In the genomic region with DNA sequence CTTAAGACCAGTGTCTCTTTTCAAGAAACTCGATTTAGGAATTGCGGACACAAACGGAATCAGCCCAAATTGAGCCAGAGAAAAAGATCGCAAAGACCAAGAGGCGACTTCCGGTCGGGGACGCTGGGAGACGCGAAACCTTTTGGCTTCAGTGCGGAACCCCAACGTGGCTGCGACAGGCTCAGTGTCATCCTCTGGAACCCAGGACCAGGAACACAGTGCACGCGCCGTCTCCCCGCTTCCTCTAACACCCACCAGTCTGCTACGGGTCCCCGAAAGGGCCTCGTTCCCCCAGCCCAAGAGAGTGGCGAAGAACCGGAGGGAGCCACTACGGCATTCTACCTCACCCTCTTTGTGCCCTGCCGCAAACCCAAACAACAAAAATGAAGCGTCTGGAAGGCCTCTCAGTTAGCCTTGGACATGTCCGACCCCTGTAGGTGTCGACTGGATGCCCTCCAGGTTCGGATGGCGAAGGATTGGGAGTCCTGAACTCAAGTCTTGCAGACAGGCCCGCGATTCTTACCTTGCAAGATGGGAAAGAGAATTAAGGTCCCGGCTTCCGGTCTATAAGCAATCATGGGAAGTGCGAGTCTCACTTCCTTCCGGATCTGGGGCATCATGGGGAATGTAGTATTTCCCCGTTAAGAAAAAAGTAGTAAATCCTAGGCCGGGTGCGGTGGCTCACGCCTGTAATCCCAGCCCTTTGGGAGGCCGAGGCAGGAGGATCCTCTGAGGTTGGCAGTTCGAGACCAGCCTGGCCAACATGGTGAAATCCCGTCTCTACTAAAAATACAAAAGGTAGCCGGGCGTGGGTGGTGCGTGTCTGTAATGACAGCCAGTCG, we compare ENCODE assay signal across 8 cellular contexts. TPM values are rescaled to one million over a fixed set of nuclear protein-coding genes. Genes with fewer than 3 reads are reported as not detected.
DNase-seq lines count a peak whose midpoint lies in the region; ATAC-seq and TF ChIP-seq lines count a peak whose summit lies in the region.

A gene (minus strand): TSS at position 542 of the 842 bp plus-strand sequence. CDS start 949 bp downstream, outside the sequence.

- H3K9me3 Mint-ChIP-seq in T-helper 1 cell treated with Interleukin-12 subunit alpha and Interleukin-12 subunit beta and Interleukin-4 antibody, amounts not matched to agents 30 μg/mL and 1 μg/mL, for 36 hours, result no peaks in the 10 kb centered on the region
- H3K9me3 Mint-ChIP-seq in progenitor cell of endocrine pancreas (ENCODE audit: low read depth), result no peaks in the 10 kb centered on the region

- H3K4me3 ChIP-seq in GM12864 (ENCODE audit: low read depth, low read length) (peak within 1 kb of the TSS; percentile 77), left ventricle myocardium inferior (peak within 1 kb of the TSS; percentile 75), urinary bladder (ENCODE audit: low read depth, low read length) (peak within 1 kb of the TSS; percentile 58)

- peak within 1 kb of the TSS; percentile 99 for H3K27ac Mint-ChIP-seq in T-helper 1 cell treated with Interleukin-12 subunit alpha and Interleukin-12 subunit beta and Interleukin-4 antibody, amounts not matched to agents 30 μg/mL and 1 μg/mL, for 36 hours
- peak within 1 kb of the TSS; percentile 100 for H3K27ac Mint-ChIP-seq in progenitor cell of endocrine pancreas

- H3K27me3 ChIP-seq in left ventricle myocardium inferior (ENCODE audit: low read depth), result no peaks in the 10 kb centered on the region

- intact Hi-C loops in left ventricle myocardium inferior (cut with micrococcal nuclease), result no loop called here

- peaks cover 40% of the 10 kb centered on the region for H3K36me3 ChIP-seq in left ventricle myocardium inferior
- peaks cover 8% of the 10 kb centered on the region for H3K36me3 ChIP-seq in urinary bladder (ENCODE audit: insufficient read depth)

- peaks cover 26% of the 10 kb centered on the region for H3K4me1 Mint-ChIP-seq in T-helper 1 cell treated with Interleukin-12 subunit alpha and Interleukin-12 subunit beta and Interleukin-4 antibody, amounts not matched to agents 30 μg/mL and 1 μg/mL, for 36 hours (ENCODE audit: low read depth)
- H3K4me1 Mint-ChIP-seq in progenitor cell of endocrine pancreas (ENCODE audit: low read depth), result peaks cover 17% of the 10 kb centered on the region

- TF ChIP-seq CTCF in GM12864 (IDR thresholded peaks at IDR 0.05; ENCODE audit: low read depth, low read length, missing control alignments), result no peak
- TF ChIP-seq CTCF in left ventricle myocardium inferior (IDR thresholded peaks at IDR 0.05; ENCODE audit: borderline replicate concordance), result no peak
- no peak for TF ChIP-seq CTCF in progenitor cell of endocrine pancreas (IDR thresholded peaks at IDR 0.05; ENCODE audit: unreplicated experiment)

- no peaks in the 10 kb centered on the region for H3K27me3 Mint-ChIP-seq in T-helper 1 cell treated with Interleukin-12 subunit alpha and Interleukin-12 subunit beta and Interleukin-4 antibody, amounts not matched to agents 30 μg/mL and 1 μg/mL, for 36 hours (ENCODE audit: low read depth)
- H3K27me3 Mint-ChIP-seq in progenitor cell of endocrine pancreas, result peaks cover 4% of the 10 kb centered on the region

- ATAC-seq in HG02763 (IDR thresholded peaks at IDR 0.05; ENCODE audit: unreplicated experiment), result peak; percentile 65

- H3K4me3 Mint-ChIP-seq in T-helper 1 cell treated with Interleukin-12 subunit alpha and Interleukin-12 subunit beta and Interleukin-4 antibody, amounts not matched to agents 30 μg/mL and 1 μg/mL, for 36 hours, result peak within 1 kb of the TSS; percentile 99
- peak within 1 kb of the TSS; percentile 100 for H3K4me3 Mint-ChIP-seq in progenitor cell of endocrine pancreas (ENCODE audit: low read depth)

- DNase-seq in GM12864 (ENCODE audit: low read depth), result peak; percentile 86
- DNase-seq in NCI-H146 (lab: John Stamatoyannopoulos, UW), result peak; percentile 94
- DNase-seq in amygdala (lab: John Stamatoyannopoulos, UW), result peak; percentile 27 to 90 (median 74)
- peak; percentile 53 for DNase-seq in left ventricle myocardium inferior
- DNase-seq in progenitor cell of endocrine pancreas (ENCODE audit: low spot score, unreplicated experiment), result peak; percentile 53

- H3K27ac ChIP-seq in left ventricle myocardium inferior (replicated peaks) (peak within 1 kb of the TSS; percentile 86), urinary bladder (ENCODE audit: low read depth) (peak within 1 kb of the TSS; percentile 77)

- WGBS in urinary bladder, result 10% methylated on average over 46 of the region's 46 CpGs

- H3K36me3 Mint-ChIP-seq in T-helper 1 cell treated with Interleukin-12 subunit alpha and Interleukin-12 subunit beta and Interleukin-4 antibody, amounts not matched to agents 30 μg/mL and 1 μg/mL, for 36 hours (ENCODE audit: low read depth), result peaks cover 45% of the 10 kb centered on the region
- H3K36me3 Mint-ChIP-seq in progenitor cell of endocrine pancreas (ENCODE audit: insufficient read depth), result peaks cover 27% of the 10 kb centered on the region

- H3K4me1 ChIP-seq in left ventricle myocardium inferior (peaks cover 28% of the 10 kb centered on the region), urinary bladder (ENCODE audit: insufficient read depth) (no peaks in the 10 kb centered on the region)

- no peaks in the 10 kb centered on the region for H3K9me3 ChIP-seq in left ventricle myocardium inferior (replicated peaks)

RNA-seq across cellular contexts. Expression of the gene that starts here (rescaled TPM):
- total RNA-seq in left ventricle myocardium inferior (572 TPM), progenitor cell of endocrine pancreas (1,626 and 1,651 TPM in 2 replicates), urinary bladder (1,317 TPM)
- 1,643 TPM for polyA plus RNA-seq in urinary bladder

Comparison
In these comparisons a context has a peak if more than half of its experiments do, and no peak if none do; other contexts are left out.
1. Peak in every context shown above with its lines: DNase-seq, ATAC-seq, H3K4me3 ChIP-seq and H3K27ac ChIP-seq.